1 cellular context compared by ENCODE assay signal in the genomic region with DNA sequence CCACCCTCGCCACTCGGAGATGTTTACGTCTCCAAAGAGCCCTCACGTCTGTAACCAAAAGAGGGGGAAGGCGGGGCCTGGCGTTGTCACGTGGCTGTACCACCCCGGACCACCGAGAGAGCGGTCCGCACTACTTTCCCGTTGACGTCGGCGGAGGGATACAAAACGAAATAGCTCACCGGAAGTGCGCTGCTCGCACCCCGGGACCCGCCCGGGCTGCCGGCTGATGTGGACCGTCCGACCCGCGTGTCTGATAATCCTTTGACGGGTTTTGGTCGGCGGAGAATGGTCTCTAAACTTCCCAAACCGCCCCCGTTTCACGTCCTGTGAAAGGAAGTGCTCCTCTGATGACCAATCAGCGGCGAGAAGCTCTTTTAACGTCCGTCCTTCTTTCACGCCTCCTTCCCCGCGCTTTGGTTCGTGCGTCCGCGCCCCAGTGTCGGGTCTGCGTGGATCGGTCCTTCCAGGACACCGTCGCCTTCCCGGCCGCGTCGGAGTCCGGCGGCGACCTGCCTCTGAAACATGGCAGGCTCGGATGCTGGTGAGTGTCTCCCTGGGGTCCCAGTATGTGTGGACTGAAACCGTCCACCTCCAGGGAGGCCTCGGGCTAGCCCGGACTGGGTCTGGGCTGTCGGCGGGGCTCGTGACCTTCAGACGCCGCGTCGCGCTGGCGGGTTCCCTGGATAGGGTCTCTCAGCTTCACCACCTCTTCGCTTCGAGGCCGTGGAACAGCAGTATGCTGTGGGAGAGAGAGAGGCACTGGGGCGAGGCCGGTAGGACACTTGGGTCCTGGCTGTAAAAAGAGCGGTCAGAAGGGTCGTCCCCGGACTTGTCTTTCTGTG.
A peak's percentile ranks its signal among the peaks of the same experiment; 100 is the strongest.
TF ChIP-seq lines count a peak whose summit lies in the region.

A gene with protein sequence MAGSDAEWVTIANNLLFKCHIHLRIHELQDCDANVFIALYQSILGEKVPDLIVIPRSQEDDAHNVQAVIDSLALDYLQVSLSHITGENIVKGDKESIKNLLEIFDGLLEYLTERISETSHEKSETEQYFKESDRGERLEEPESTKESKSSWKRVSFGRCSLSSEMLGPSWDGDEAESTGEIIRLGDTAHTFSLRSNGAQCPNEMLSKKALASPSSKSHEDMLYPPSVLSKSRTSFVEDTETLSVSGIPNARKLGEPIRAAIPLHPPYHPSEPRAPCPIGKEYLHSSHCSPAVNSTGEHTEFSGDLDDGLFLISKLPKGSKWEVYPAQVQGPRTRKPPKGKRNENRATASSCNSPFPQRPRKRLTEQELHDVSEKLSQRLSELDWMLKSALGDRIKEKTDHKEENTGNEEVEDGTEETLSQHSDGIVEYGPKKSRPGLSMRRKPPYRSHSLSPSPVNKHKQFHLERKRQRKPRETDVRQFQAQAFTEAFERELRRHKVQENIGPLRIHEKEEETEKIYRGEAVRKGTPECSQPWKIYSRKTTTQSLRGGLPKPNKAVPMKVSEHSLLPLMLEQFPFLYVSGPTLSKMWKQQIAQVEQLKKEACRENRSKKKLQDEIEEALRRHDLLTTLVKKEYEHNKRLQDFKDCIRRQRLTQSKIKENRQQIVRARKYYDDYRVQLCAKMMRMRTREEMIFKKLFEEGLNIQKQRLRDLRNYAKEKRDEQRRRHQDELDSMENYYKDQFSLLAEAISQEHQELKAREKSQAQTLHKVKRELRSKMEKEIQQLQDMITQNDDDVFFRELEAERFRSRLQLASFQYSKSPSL (plus strand): TSS at position 402 of the 842 bp plus-strand sequence. CDS start 121 bp downstream, at position 523.

TF ChIP-seq in liver, 16 proteins besides CTCF, POLR2A, EP300 and RAD21 (continued from another document):
- TF ChIP-seq HNF4G (IDR thresholded peaks at IDR 0.05) (no peak), EGR1 (IDR thresholded peaks at IDR 0.05; ENCODE audit: low read depth in 2 of 2) (peak in 1 of 2 donors; percentile 66), FOXA2 (IDR thresholded peaks at IDR 0.05) (no peak), JUND (IDR thresholded peaks at IDR 0.05) (peak; percentile 4 to 14), NR2F2 (IDR thresholded peaks at IDR 0.05) (peak; percentile 63), RXRA (IDR thresholded peaks at IDR 0.05) (peak; percentile 66 to 78), TAF1 (conservative IDR thresholded peaks at IDR 0.05) (no peak)
- TF ChIP-seq, protein P1, sequence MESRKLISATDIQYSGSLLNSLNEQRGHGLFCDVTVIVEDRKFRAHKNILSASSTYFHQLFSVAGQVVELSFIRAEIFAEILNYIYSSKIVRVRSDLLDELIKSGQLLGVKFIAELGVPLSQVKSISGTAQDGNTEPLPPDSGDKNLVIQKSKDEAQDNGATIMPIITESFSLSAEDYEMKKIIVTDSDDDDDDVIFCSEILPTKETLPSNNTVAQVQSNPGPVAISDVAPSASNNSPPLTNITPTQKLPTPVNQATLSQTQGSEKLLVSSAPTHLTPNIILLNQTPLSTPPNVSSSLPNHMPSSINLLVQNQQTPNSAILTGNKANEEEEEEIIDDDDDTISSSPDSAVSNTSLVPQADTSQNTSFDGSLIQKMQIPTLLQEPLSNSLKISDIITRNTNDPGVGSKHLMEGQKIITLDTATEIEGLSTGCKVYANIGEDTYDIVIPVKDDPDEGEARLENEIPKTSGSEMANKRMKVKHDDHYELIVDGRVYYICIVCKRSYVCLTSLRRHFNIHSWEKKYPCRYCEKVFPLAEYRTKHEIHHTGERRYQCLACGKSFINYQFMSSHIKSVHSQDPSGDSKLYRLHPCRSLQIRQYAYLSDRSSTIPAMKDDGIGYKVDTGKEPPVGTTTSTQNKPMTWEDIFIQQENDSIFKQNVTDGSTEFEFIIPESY (IDR thresholded peaks at IDR 0.05) = peak; percentile 64
